Comparison of ENCODE assay signal across 1 cellular context in the genomic region with DNA sequence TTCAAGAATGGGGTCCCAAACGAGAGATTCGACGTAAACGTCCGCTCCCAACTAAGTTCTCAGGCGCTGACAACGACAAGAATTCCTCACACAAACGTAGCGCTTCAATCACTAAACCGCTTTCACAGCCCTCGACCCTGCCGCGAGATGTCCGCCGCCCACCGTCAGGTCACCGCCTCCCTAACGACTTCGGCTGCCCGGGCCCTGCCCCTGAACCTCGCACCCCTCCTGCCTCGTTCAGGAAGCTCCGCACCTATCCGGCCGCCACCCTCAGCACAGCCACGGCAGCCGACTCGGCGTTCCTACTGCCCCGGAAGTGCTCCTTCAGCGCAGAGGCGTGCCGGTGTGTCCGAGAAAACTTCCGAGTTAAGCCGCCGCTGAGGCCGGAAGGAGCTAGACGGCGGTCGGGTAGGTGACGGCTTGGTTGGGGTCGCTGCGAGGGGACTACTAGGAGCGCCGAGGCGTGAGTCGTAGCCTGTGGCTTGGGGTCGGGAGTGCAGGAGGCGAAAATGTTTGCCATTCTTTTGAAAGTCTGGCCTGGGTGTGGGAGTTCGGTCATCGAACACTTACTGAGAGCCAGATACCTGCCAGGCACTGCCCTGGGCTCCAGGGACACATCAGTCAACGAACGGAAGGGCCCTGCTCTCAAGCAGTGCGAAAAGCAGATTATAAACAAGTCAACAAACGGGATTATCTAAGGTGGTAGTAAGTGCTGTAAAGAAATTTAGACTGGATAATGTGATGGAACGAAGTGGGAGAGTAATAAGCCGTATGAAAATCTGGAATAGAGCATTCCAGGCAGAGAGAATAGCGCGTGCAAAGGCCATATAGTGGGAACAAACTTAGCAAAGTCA.
A peak's percentile ranks its signal among the peaks of the same experiment; 100 is the strongest.
TF ChIP-seq lines count a peak whose summit lies in the region.

Gene FAM114A2 (minus strand): TSS at position 307 of the 854 bp plus-strand sequence. CDS start 3,957 bp downstream, outside the sequence.
Gene MFAP3 (plus strand): TSS at position 364 of the 854 bp plus-strand sequence. CDS start 10,756 bp downstream, outside the sequence.

TF ChIP-seq in HepG2, 621 proteins besides CTCF, POLR2A, EP300 and RAD21 (continued from another document and continues in another):
- TF ChIP-seq, protein P1, sequence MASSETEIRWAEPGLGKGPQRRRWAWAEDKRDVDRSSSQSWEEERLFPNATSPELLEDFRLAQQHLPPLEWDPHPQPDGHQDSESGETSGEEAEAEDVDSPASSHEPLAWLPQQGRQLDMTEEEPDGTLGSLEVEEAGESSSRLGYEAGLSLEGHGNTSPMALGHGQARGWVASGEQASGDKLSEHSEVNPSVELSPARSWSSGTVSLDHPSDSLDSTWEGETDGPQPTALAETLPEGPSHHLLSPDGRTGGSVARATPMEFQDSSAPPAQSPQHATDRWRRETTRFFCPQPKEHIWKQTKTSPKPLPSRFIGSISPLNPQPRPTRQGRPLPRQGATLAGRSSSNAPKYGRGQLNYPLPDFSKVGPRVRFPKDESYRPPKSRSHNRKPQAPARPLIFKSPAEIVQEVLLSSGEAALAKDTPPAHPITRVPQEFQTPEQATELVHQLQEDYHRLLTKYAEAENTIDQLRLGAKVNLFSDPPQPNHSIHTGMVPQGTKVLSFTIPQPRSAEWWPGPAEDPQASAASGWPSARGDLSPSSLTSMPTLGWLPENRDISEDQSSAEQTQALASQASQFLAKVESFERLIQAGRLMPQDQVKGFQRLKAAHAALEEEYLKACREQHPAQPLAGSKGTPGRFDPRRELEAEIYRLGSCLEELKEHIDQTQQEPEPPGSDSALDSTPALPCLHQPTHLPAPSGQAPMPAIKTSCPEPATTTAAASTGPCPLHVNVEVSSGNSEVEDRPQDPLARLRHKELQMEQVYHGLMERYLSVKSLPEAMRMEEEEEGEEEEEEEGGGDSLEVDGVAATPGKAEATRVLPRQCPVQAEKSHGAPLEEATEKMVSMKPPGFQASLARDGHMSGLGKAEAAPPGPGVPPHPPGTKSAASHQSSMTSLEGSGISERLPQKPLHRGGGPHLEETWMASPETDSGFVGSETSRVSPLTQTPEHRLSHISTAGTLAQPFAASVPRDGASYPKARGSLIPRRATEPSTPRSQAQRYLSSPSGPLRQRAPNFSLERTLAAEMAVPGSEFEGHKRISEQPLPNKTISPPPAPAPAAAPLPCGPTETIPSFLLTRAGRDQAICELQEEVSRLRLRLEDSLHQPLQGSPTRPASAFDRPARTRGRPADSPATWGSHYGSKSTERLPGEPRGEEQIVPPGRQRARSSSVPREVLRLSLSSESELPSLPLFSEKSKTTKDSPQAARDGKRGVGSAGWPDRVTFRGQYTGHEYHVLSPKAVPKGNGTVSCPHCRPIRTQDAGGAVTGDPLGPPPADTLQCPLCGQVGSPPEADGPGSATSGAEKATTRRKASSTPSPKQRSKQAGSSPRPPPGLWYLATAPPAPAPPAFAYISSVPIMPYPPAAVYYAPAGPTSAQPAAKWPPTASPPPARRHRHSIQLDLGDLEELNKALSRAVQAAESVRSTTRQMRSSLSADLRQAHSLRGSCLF (CRISPR knock-in tag; IDR thresholded peaks at IDR 0.05; ENCODE audit: borderline replicate concordance): no peak
- TF ChIP-seq ZFP90 (CRISPR knock-in tag; IDR thresholded peaks at IDR 0.05; ENCODE audit: borderline replicate concordance) (no peak; the same call in 1 of the 2 replicates), NCOR1 (IDR thresholded peaks at IDR 0.05; ENCODE audit: borderline replicate concordance, low read length) (no peak), ZNF816 (CRISPR knock-in tag; IDR thresholded peaks at IDR 0.05; ENCODE audit: borderline replicate concordance) (no peak), BCLAF1 (IDR thresholded peaks at IDR 0.05) (no peak), ZNF547 (CRISPR knock-in tag; IDR thresholded peaks at IDR 0.05) (peak; percentile 73; the same call in 1 of the 2 replicates), TEAD2 (CRISPR knock-in tag; IDR thresholded peaks at IDR 0.05) (no peak), NKX3-1 (CRISPR knock-in tag; IDR thresholded peaks at IDR 0.05) (no peak), MTF1 (CRISPR knock-in tag; IDR thresholded peaks at IDR 0.05) (no peak), ERF (CRISPR knock-in tag; IDR thresholded peaks at IDR 0.05) (peak; percentile 89), REST (IDR thresholded peaks at IDR 0.05; ENCODE audit: borderline replicate concordance in 1 of 2, low read depth in 1 of 2, low read length in 2 of 2) (no peak), MIXL1 (CRISPR knock-in tag; IDR thresholded peaks at IDR 0.05) (peak; percentile 63; the same call in 1 of the 2 replicates), ZNF792 (CRISPR knock-in tag; IDR thresholded peaks at IDR 0.05) (peak; percentile 95), FOXJ3 (CRISPR knock-in tag; IDR thresholded peaks at IDR 0.05; ENCODE audit: borderline replicate concordance) (peak; percentile 25; the same call in 1 of the 2 replicates), ZNF20 (CRISPR knock-in tag; IDR thresholded peaks at IDR 0.05) (no peak), ZNF567 (CRISPR knock-in tag; IDR thresholded peaks at IDR 0.05; ENCODE audit: borderline replicate concordance) (peak; percentile 44; the same call in 1 of the 2 replicates), XBP1 (CRISPR knock-in tag; IDR thresholded peaks at IDR 0.05) (no peak), U2AF2 (IDR thresholded peaks at IDR 0.05; ENCODE audit: low read depth, low read length) (no peak), MXD4 (CRISPR knock-in tag; IDR thresholded peaks at IDR 0.05) (peak; percentile 65; the same call in 1 of the 2 replicates), ZNF414 (CRISPR knock-in tag; IDR thresholded peaks at IDR 0.05) (peak; percentile 58; the same call in 1 of the 2 replicates), POGK (CRISPR knock-in tag; conservative IDR thresholded peaks at IDR 0.05) (peak; percentile 91), MATR3 (CRISPR knock-in tag; IDR thresholded peaks at IDR 0.05) (no peak), FOSL1 (CRISPR knock-in tag; IDR thresholded peaks at IDR 0.05; ENCODE audit: borderline replicate concordance) (no peak)
- TF ChIP-seq, protein P2, sequence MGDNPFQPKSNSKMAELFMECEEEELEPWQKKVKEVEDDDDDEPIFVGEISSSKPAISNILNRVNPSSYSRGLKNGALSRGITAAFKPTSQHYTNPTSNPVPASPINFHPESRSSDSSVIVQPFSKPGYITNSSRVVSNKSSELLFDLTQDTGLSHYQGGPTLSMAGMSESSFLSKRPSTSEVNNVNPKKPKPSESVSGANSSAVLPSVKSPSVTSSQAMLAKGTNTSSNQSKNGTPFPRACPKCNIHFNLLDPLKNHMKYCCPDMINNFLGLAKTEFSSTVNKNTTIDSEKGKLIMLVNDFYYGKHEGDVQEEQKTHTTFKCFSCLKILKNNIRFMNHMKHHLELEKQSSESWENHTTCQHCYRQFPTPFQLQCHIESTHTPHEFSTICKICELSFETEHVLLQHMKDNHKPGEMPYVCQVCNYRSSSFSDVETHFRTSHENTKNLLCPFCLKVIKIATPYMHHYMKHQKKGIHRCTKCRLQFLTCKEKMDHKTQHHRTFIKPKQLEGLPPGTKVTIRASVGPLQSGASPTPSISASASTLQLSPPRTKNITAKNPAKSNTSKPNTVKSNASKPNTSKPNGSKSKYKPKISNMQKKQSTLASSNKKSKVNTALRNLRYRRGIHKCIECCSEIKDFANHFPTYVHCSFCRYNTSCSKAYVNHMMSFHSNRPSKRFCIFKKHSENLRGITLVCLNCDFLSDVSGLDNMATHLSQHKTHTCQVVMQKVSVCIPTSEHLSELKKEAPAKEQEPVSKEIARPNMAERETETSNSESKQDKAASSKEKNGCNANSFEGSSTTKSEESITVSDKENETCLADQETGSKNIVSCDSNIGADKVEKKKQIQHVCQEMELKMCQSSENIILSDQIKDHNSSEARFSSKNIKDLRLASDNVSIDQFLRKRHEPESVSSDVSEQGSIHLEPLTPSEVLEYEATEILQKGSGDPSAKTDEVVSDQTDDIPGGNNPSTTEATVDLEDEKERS (CRISPR knock-in tag; IDR thresholded peaks at IDR 0.05): peak; percentile 86
- TF ChIP-seq, protein P3, sequence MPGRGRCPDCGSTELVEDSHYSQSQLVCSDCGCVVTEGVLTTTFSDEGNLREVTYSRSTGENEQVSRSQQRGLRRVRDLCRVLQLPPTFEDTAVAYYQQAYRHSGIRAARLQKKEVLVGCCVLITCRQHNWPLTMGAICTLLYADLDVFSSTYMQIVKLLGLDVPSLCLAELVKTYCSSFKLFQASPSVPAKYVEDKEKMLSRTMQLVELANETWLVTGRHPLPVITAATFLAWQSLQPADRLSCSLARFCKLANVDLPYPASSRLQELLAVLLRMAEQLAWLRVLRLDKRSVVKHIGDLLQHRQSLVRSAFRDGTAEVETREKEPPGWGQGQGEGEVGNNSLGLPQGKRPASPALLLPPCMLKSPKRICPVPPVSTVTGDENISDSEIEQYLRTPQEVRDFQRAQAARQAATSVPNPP (CRISPR knock-in tag; IDR thresholded peaks at IDR 0.05): peak; percentile 94
- TF ChIP-seq, protein P4, sequence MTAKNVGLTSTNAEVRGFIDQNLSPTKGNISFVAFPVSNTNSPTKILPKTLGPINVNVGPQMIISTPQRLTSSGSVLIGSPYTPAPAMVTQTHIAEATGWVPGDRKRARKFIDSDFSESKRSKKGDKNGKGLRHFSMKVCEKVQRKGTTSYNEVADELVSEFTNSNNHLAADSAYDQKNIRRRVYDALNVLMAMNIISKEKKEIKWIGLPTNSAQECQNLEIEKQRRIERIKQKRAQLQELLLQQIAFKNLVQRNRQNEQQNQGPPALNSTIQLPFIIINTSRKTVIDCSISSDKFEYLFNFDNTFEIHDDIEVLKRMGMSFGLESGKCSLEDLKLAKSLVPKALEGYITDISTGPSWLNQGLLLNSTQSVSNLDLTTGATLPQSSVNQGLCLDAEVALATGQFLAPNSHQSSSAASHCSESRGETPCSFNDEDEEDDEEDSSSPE (CRISPR knock-in tag; IDR thresholded peaks at IDR 0.05): peak; percentile 80
- TF ChIP-seq, protein P5, sequence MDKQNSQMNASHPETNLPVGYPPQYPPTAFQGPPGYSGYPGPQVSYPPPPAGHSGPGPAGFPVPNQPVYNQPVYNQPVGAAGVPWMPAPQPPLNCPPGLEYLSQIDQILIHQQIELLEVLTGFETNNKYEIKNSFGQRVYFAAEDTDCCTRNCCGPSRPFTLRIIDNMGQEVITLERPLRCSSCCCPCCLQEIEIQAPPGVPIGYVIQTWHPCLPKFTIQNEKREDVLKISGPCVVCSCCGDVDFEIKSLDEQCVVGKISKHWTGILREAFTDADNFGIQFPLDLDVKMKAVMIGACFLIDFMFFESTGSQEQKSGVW (CRISPR knock-in tag; IDR thresholded peaks at IDR 0.05; ENCODE audit: borderline replicate concordance): no peak
